Comparison of ENCODE assay signal across 8 cellular contexts in the genomic region with DNA sequence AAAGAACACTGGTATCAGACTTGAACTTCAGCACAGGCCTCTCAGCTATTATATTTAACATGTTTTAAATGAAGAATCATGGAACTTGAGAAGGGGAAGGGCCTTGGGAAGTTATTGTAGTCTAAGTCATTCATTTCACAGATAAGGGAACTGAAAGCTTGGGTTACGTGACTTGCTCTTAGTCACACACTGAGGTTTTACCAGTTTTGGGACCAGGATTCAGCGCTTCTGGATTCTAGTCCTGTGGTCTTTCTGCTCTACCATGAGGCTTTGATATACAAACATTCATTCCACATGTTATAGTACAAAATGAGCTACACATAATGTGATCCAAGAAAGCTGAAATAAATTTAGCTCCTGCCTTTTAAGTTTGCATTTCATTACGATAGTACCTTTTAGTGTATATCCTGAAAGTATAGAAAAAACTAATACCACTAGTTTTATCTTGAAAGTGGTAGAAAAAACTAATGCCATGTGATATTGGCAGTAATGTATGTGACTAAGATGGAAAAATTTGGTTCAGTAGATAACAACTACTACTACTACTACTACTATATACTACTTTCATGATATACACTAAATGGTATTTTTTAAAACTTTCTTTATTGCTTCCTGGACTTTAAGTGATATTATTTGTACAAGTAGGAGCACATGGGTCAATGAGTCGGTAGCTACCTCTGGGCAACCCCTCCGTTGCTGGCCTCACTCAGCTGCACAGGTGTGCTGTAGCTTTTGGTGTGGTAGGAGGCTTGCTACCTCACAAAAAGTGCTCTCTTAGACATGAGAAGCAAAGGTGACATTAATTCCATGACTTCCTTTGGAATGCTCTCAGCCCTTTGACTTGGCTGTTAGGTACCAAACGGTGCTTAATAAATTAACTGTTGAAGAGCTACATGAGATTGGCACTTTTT. TPM values are rescaled to one million over a fixed set of nuclear protein-coding genes. Genes with fewer than 3 reads are reported as not detected.
DNase-seq lines count a peak whose midpoint lies in the region; ATAC-seq, FAIRE-seq and TF ChIP-seq lines count a peak whose summit lies in the region.

No MANE protein-coding gene starts in this region.

- no peak overlapping the region for H3K4me3 Mint-ChIP-seq in immature natural killer cell

- H3K27ac Mint-ChIP-seq in immature natural killer cell: peak overlapping the region; percentile 24 to 74 (median 69)

- no peak for TF ChIP-seq CTCF in D721Med (IDR thresholded peaks at IDR 0.05; ENCODE audit: insufficient read depth, missing control alignments)

- peak; percentile 89 for DNase-seq in NOMO-1 treated with dmso at 0.1 percent for 144 hours (lab: John Stamatoyannopoulos, UW; ENCODE audit: unreplicated experiment)
- no peak for DNase-seq in immature natural killer cell
- DNase-seq in COLO829 (ENCODE audit: low spot score): no peak
- no peak for DNase-seq in activated CD8-positive, alpha-beta memory T cell treated with anti-CD3 and anti-CD28 coated beads, Interleukin-2, amount 50 U/mL, for 4 hours
- DNase-seq in stimulated activated naive CD4-positive, alpha-beta T cell treated with Interleukin-2 at 50 U/mL for 16 hours (lab: John Stamatoyannopoulos, UW): no peak
- DNase-seq in D721Med (ENCODE audit: insufficient read length, low spot score): no peak

- no peaks in the 10 kb centered on the region for H3K9me3 Mint-ChIP-seq in immature natural killer cell

- peaks cover 0 to 8% (median 3%) of the 10 kb centered on the region in 3 donors for H3K27me3 Mint-ChIP-seq in immature natural killer cell (ENCODE audit: low read depth in 3 of 3)

- peak; percentile 88 for ATAC-seq in GM18867 (IDR thresholded peaks at IDR 0.05; ENCODE audit: unreplicated experiment)
- ATAC-seq in HG02610 (IDR thresholded peaks at IDR 0.05; ENCODE audit: unreplicated experiment): peak; percentile 83

- peaks cover 29 to 53% of the 10 kb centered on the region in 2 donors for H3K4me1 Mint-ChIP-seq in immature natural killer cell

- no peak for FAIRE-seq in D721Med (lab: Jason Lieb, UNC)

- H3K36me3 Mint-ChIP-seq in immature natural killer cell: peaks cover 0 to 7% (median 4%) of the 10 kb centered on the region in 3 donors

RNA-seq across cellular contexts. Expression of a gene that starts 40.7 kb away (rescaled TPM):
- polyA plus RNA-seq in immature natural killer cell: 1 to 10 TPM in 1 of 3 donors, under 1 TPM in 2; 0.43 to 1.5 (median 0.49) TPM
